Comparison of ENCODE assay signal across 1 cellular context in the genomic region with DNA sequence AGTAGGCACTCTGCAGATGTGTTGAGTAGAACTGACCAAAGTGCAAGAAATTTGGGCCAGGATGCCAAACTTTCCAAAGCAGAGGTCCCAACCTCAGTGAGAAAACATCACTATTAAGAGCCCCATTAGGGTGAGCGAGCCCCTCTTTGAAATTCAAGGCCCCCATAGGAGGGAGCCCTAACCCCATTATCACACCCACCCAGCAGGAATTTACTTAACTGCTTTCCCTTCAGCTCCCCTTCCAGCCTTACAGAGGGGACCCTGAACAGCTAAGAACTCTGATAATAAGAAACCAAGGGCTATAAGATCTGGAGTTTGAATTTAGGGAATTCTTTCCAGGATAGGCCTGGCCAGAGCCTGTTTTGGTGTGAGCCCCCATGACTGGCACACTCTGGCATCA.
TF ChIP-seq lines count a peak whose summit lies in the region.

No MANE protein-coding gene starts in this region.

TF ChIP-seq in HepG2, 621 proteins besides CTCF, POLR2A, EP300 and RAD21 (continued from another document):
- TF ChIP-seq, protein P1, sequence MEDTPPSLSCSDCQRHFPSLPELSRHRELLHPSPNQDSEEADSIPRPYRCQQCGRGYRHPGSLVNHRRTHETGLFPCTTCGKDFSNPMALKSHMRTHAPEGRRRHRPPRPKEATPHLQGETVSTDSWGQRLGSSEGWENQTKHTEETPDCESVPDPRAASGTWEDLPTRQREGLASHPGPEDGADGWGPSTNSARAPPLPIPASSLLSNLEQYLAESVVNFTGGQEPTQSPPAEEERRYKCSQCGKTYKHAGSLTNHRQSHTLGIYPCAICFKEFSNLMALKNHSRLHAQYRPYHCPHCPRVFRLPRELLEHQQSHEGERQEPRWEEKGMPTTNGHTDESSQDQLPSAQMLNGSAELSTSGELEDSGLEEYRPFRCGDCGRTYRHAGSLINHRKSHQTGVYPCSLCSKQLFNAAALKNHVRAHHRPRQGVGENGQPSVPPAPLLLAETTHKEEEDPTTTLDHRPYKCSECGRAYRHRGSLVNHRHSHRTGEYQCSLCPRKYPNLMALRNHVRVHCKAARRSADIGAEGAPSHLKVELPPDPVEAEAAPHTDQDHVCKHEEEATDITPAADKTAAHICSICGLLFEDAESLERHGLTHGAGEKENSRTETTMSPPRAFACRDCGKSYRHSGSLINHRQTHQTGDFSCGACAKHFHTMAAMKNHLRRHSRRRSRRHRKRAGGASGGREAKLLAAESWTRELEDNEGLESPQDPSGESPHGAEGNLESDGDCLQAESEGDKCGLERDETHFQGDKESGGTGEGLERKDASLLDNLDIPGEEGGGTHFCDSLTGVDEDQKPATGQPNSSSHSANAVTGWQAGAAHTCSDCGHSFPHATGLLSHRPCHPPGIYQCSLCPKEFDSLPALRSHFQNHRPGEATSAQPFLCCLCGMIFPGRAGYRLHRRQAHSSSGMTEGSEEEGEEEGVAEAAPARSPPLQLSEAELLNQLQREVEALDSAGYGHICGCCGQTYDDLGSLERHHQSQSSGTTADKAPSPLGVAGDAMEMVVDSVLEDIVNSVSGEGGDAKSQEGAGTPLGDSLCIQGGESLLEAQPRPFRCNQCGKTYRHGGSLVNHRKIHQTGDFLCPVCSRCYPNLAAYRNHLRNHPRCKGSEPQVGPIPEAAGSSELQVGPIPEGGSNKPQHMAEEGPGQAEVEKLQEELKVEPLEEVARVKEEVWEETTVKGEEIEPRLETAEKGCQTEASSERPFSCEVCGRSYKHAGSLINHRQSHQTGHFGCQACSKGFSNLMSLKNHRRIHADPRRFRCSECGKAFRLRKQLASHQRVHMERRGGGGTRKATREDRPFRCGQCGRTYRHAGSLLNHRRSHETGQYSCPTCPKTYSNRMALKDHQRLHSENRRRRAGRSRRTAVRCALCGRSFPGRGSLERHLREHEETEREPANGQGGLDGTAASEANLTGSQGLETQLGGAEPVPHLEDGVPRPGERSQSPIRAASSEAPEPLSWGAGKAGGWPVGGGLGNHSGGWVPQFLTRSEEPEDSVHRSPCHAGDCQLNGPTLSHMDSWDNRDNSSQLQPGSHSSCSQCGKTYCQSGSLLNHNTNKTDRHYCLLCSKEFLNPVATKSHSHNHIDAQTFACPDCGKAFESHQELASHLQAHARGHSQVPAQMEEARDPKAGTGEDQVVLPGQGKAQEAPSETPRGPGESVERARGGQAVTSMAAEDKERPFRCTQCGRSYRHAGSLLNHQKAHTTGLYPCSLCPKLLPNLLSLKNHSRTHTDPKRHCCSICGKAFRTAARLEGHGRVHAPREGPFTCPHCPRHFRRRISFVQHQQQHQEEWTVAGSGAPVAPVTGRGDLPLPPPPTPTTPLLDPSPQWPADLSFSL (CRISPR knock-in tag; IDR thresholded peaks at IDR 0.05), result no peak
- no peak for TF ChIP-seq ZHX2 (IDR thresholded peaks at IDR 0.05; ENCODE audit: low read depth)
- TF ChIP-seq ZHX2 (CRISPR knock-in tag; IDR thresholded peaks at IDR 0.05; ENCODE audit: borderline replicate concordance), result no peak
- TF ChIP-seq CENPBD1 (CRISPR knock-in tag; IDR thresholded peaks at IDR 0.05; ENCODE audit: borderline replicate concordance, low read depth), result no peak
- peak; percentile 47 for TF ChIP-seq STAG1 (CRISPR knock-in tag; IDR thresholded peaks at IDR 0.05)
- no peak for TF ChIP-seq BRF2 (CRISPR knock-in tag; IDR thresholded peaks at IDR 0.05)
- TF ChIP-seq LRRFIP1 (CRISPR knock-in tag; conservative IDR thresholded peaks at IDR 0.05), result no peak
- TF ChIP-seq ZNF784 (CRISPR knock-in tag; IDR thresholded peaks at IDR 0.05; ENCODE audit: borderline replicate concordance), result no peak
- TF ChIP-seq ZNF292 (CRISPR knock-in tag; IDR thresholded peaks at IDR 0.05; ENCODE audit: borderline replicate concordance, low read depth), result no peak
- no peak for TF ChIP-seq ELK4 (CRISPR knock-in tag; IDR thresholded peaks at IDR 0.05; ENCODE audit: borderline replicate concordance)
- no peak for TF ChIP-seq ZNF543 (CRISPR knock-in tag; IDR thresholded peaks at IDR 0.05)
- no peak for TF ChIP-seq BHLHE40 (IDR thresholded peaks at IDR 0.05; ENCODE audit: low read length)
- TF ChIP-seq RFX5 (IDR thresholded peaks at IDR 0.05; ENCODE audit: low read depth, low read length), result no peak
- TF ChIP-seq ZNF660 (CRISPR knock-in tag; IDR thresholded peaks at IDR 0.05; ENCODE audit: borderline replicate concordance, low read depth), result no peak
- TF ChIP-seq KMT2B (CRISPR knock-in tag; IDR thresholded peaks at IDR 0.05), result no peak
- TF ChIP-seq, protein P2, sequence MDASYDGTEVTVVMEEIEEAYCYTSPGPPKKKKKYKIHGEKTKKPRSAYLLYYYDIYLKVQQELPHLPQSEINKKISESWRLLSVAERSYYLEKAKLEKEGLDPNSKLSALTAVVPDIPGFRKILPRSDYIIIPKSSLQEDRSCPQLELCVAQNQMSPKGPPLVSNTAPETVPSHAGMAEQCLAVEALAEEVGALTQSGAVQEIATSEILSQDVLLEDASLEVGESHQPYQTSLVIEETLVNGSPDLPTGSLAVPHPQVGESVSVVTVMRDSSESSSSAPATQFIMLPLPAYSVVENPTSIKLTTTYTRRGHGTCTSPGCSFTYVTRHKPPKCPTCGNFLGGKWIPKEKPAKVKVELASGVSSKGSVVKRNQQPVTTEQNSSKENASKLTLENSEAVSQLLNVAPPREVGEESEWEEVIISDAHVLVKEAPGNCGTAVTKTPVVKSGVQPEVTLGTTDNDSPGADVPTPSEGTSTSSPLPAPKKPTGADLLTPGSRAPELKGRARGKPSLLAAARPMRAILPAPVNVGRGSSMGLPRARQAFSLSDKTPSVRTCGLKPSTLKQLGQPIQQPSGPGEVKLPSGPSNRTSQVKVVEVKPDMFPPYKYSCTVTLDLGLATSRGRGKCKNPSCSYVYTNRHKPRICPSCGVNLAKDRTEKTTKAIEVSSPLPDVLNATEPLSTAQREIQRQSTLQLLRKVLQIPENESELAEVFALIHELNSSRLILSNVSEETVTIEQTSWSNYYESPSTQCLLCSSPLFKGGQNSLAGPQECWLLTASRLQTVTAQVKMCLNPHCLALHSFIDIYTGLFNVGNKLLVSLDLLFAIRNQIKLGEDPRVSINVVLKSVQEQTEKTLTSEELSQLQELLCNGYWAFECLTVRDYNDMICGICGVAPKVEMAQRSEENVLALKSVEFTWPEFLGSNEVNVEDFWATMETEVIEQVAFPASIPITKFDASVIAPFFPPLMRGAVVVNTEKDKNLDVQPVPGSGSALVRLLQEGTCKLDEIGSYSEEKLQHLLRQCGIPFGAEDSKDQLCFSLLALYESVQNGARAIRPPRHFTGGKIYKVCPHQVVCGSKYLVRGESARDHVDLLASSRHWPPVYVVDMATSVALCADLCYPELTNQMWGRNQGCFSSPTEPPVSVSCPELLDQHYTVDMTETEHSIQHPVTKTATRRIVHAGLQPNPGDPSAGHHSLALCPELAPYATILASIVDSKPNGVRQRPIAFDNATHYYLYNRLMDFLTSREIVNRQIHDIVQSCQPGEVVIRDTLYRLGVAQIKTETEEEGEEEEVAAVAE (CRISPR knock-in tag; IDR thresholded peaks at IDR 0.05; ENCODE audit: borderline replicate concordance), result no peak
